ENCODE assay signal across 16 cellular contexts in genomic region chr13:25733061-25733491, GRCh38.
A peak's percentile ranks its signal among the peaks of the same experiment; 100 is the strongest.
DNase-seq lines count a peak whose midpoint lies in the region; ATAC-seq lines count a peak whose summit lies in the region.
"Had no signal": no experiment of that assay in that cellular context is flagged by ENCODE, and none has a peak within 500 bp of the region (broad histone marks: within the 10 kb centered on the region; RNA-seq: fewer than 3 reads in every experiment).

No MANE protein-coding gene starts in this region.

- intact Hi-C loops in left colon (cut with DNase I, micrococcal nuclease) (no loop called here), aorta (cut with DNase I) (no loop called here)

- DNase-seq in ACHN, result peak; percentile 86
- DNase-seq in LoVo (ENCODE audit: low spot score), result peak; percentile 2
- peak; percentile 42 for DNase-seq in astrocyte of the hippocampus (ENCODE audit: low read depth, low spot score)
- peak; percentile 81 for DNase-seq in kidney glomerular epithelial cell (lab: John Stamatoyannopoulos, UW)
- no peak for DNase-seq in stimulated activated naive CD4-positive, alpha-beta T cell (lab: John Stamatoyannopoulos, UW)
- no peak for DNase-seq in left colon
- DNase-seq in aorta, result no peak
- DNase-seq: activated CD8-positive, alpha-beta T cell treated with anti-CD3 and anti-CD28 coated beads for 36 hours; activated T-cell treated with anti-CD3 and anti-CD28 coated beads, Interleukin-2, amount 50 U/mL, for 72 hours; colonic mucosa; hypothalamus; KBM-7; left lung; NCI-H1436 treated with DMSO at 0.1 percent for 48 hours; psoas muscle had no signal

- ATAC-seq in HG03097 (IDR thresholded peaks at IDR 0.05; ENCODE audit: low FRiP score, unreplicated experiment) (no peak), left colon (no peak), aorta (ENCODE audit: low FRiP score) (no peak)
- ATAC-seq: activated CD8-positive, alpha-beta T cell treated with anti-CD3 and anti-CD28 coated beads for 36 hours; activated T-cell treated with anti-CD3 and anti-CD28 coated beads, Interleukin-2, amount 50 U/mL, for 72 hours; left lung; psoas muscle had no signal

- H3K4me1 ChIP-seq in aorta (ENCODE audit: control insufficient read depth in 1 of 2, insufficient read depth in 2 of 2, low read length in 2 of 2), result no peaks in the 10 kb centered on the region
- H3K4me1 ChIP-seq: colonic mucosa, left lung, psoas muscle had no signal

- in situ Hi-C loops in ACHN (cut with HindIII; ENCODE audit: low pct_ligation_motif_present, low pct_unique_long_range_greater_than_20kb, low sequenced_read_pairs), result no loop called here

- no peak overlapping the region for H3K4me3 ChIP-seq in aorta (ENCODE audit: low read length in 2 of 2)
- H3K4me3 ChIP-seq: colonic mucosa, left lung, psoas muscle had no signal

- H3K9me3 ChIP-seq in aorta (ENCODE audit: control insufficient read depth, low read length), result no peaks in the 10 kb centered on the region
- H3K9me3 ChIP-seq: colonic mucosa, left lung, psoas muscle had no signal

- H3K36me3 ChIP-seq in aorta (ENCODE audit: control insufficient read depth in 1 of 2, insufficient read depth in 2 of 2, low read length in 1 of 2), result no peaks in the 10 kb centered on the region
- H3K36me3 ChIP-seq: colonic mucosa, left lung had no signal

- WGBS in aorta, 2 donors, result 86 to 89% methylated on average over 5 of the region's 5 CpGs

- H3K27me3 ChIP-seq in aorta (ENCODE audit: control insufficient read depth in 1 of 2, insufficient read depth in 2 of 2, low read length in 1 of 2), result no peaks in the 10 kb centered on the region
- H3K27me3 ChIP-seq: colonic mucosa, left lung had no signal

- no peak overlapping the region for H3K27ac ChIP-seq in aorta (ENCODE audit: low read depth in 1 of 2, low read length in 2 of 2)
- H3K27ac ChIP-seq: colonic mucosa, left lung, psoas muscle had no signal

Comparison
In these comparisons a context has a peak if more than half of its experiments do, and no peak if none do; other contexts are left out.
1. DNase-seq: peak in ACHN (single experiment), LoVo (single experiment), astrocyte of the hippocampus (single experiment) and kidney glomerular epithelial cell (single experiment); none in stimulated activated naive CD4-positive, alpha-beta T cell (0 of 6), left colon (0 of 2) and aorta (0 of 2).